In genomic region chr17:7855643-7856080, GRCh38 we compare ENCODE assay signal across 8 cellular contexts. TPM values are rescaled to one million over a fixed set of nuclear protein-coding genes. Genes with fewer than 3 reads are reported as not detected.
DNase-seq lines count a peak whose midpoint lies in the region; ATAC-seq and TF ChIP-seq lines count a peak whose summit lies in the region.

No MANE protein-coding gene starts in this region.

- no peaks in the 10 kb centered on the region; the same call in 1 of the 2 replicates for H3K36me3 ChIP-seq in GM23338 (ENCODE audit: insufficient read depth)
- peaks cover 44% of the 10 kb centered on the region for H3K36me3 ChIP-seq in SK-N-MC (ENCODE audit: insufficient read depth, low read length)

- no peak overlapping the region for H3K27ac ChIP-seq in GM23338 (ENCODE audit: low read depth)
- no peak overlapping the region for H3K27ac ChIP-seq in SK-N-MC
- H3K27ac ChIP-seq in right cardiac atrium (ENCODE audit: low read length) = peak overlapping the region; percentile 80
- peak overlapping the region in 18 of 21 experiments; percentile 5 to 96 (median 86) for H3K27ac ChIP-seq in skin epidermis

- whole genome bisulfite sequencing in right cardiac atrium = 17% methylated on average over 20 of the region's 20 CpGs

- H3K9me3 Mint-ChIP-seq in GM23338 = no peaks in the 10 kb centered on the region; the same call in 2 of the 3 replicates

- no peaks in the 10 kb centered on the region; the same call in 1 of the 3 replicates for H3K36me3 Mint-ChIP-seq in GM23338 (ENCODE audit: low read depth)

- H3K27ac Mint-ChIP-seq in GM23338 = no peak overlapping the region

- DNase-seq in GM23338 (ENCODE audit: low spot score) (no peak), SK-N-MC (ENCODE audit: low read depth, low spot score) (no peak), right cardiac atrium (peak; percentile 52 to 77 (median 77)), 8988T (no peak), NCI-H1436 (lab: John Stamatoyannopoulos, UW) (no peak)

- peaks cover 10% of the 10 kb centered on the region for H4K20me1 ChIP-seq in GM23338 (replicated peaks; ENCODE audit: insufficient read depth)

- no peak overlapping the region for H3K4me3 Mint-ChIP-seq in GM23338

- H3K4me1 Mint-ChIP-seq in GM23338 = peaks cover 33% of the 10 kb centered on the region

- H3K9ac ChIP-seq in SK-N-MC (ENCODE audit: insufficient read length) = no peak overlapping the region

- H3K27me3 ChIP-seq in GM23338 (ENCODE audit: insufficient read depth) (peaks cover 61% of the 10 kb centered on the region), right cardiac atrium (ENCODE audit: control insufficient read depth, insufficient read depth) (no peaks in the 10 kb centered on the region)

- no peak overlapping the region for H2AFZ ChIP-seq in GM23338

- intact Hi-C loops in right cardiac atrium (cut with DNase I) = loop anchor here in 1 of 4 donors (2.0 to 10.0 kb wide), 2 partner anchors 21 to 111 kb away; partner anchors contain the start of gene KDM6B

- H3K9me2 ChIP-seq in GM23338 (ENCODE audit: insufficient read depth) = no peaks in the 10 kb centered on the region

- H3K9me3 ChIP-seq in SK-N-MC (ENCODE audit: low read depth, low read length) = no peaks in the 10 kb centered on the region
- H3K9me3 ChIP-seq in right cardiac atrium (ENCODE audit: control insufficient read depth, low read length) = no peaks in the 10 kb centered on the region

- H3K4me3 ChIP-seq in GM23338 = peak overlapping the region; percentile 55
- H3K4me3 ChIP-seq in SK-N-MC = peak overlapping the region; percentile 81
- peak overlapping the region; percentile 43 for H3K4me3 ChIP-seq in right cardiac atrium (ENCODE audit: low read length)
- peak overlapping the region in 3 of 7 experiments; percentile 44 to 68 (median 64) for H3K4me3 ChIP-seq in skin epidermis

- ATAC-seq in GM23338 = no peak
- no peak for ATAC-seq in right cardiac atrium
- ATAC-seq in HG02870 (IDR thresholded peaks at IDR 0.05; ENCODE audit: unreplicated experiment) = no peak
- ATAC-seq in HG02981 (IDR thresholded peaks at IDR 0.05; ENCODE audit: unreplicated experiment) = no peak

- no peak for TF ChIP-seq CTCF in GM23338 (conservative IDR thresholded peaks at IDR 0.05; ENCODE audit: low read depth in 2 of 2)

- H3K4me2 ChIP-seq in GM23338 = peak overlapping the region; percentile 89

- H3K79me2 ChIP-seq in GM23338 (replicated peaks; ENCODE audit: insufficient read depth) = peaks cover 7% of the 10 kb centered on the region

- peaks cover 24% of the 10 kb centered on the region for H3K27me3 Mint-ChIP-seq in GM23338 (ENCODE audit: insufficient read depth, low read depth, poor library complexity)

- peaks cover 21% of the 10 kb centered on the region; the same call in 1 of the 2 replicates for H3F3A ChIP-seq in GM23338 (replicated peaks; ENCODE audit: low read depth)

- peaks cover 43% of the 10 kb centered on the region for H3K4me1 ChIP-seq in GM23338 (ENCODE audit: insufficient read depth)
- peaks cover 6% of the 10 kb centered on the region for H3K4me1 ChIP-seq in right cardiac atrium (ENCODE audit: control insufficient read depth, insufficient read depth, low read length)

TF ChIP-seq in GM23338, 12 proteins besides CTCF, POLR2A, EP300 and RAD21:
- TF ChIP-seq CREB1 (CRISPR knock-in tag; IDR thresholded peaks at IDR 0.05; ENCODE audit: low read depth) = no peak

RNA-seq across cellular contexts. Expression of gene TMEM88, which starts 0.8 kb away (rescaled TPM):
- total RNA-seq in GM23338 (2014; rRNA removed; shearing (Covaris generic)) = 0.97 TPM in 1 of 2 replicates, not detected in the other
- polyA plus RNA-seq in GM23338 (2016; fragmentation: Nextera tagmentation; extraction: Ambion mirVana) (0.43 and 0.58 TPM in 2 replicates), right cardiac atrium (74.5 TPM)
- 10 to 100 TPM in 3 of 4 donors, 1 to 10 TPM in 1; 9.0 to 24.6 (median 16.3) TPM for total RNA-seq in right cardiac atrium

RNA-seq across cellular contexts. Expression of gene NAA38, which starts 1.7 kb away (rescaled TPM):
- 17.1 and 24.0 TPM in 2 replicates for total RNA-seq in GM23338 (2014; rRNA removed; shearing (Covaris generic))
- polyA plus RNA-seq in GM23338 (2016; fragmentation: Nextera tagmentation; extraction: Ambion mirVana) = 74.8 and 78.5 TPM in 2 replicates
- total RNA-seq in right cardiac atrium = 100 to 1,000 TPM in 1 of 4 donors, 10 to 100 TPM in 3; 59.9 to 103 (median 95.6) TPM
- 160 TPM for polyA plus RNA-seq in right cardiac atrium

RNA-seq across cellular contexts. Expression of gene CYB5D1, which starts 2.1 kb away (rescaled TPM):
- total RNA-seq in GM23338 (2014; rRNA removed; shearing (Covaris generic)) = 5.6 and 8.4 TPM in 2 replicates
- polyA plus RNA-seq in GM23338 (2016; fragmentation: Nextera tagmentation; extraction: Ambion mirVana) (2.7 and 3.5 TPM in 2 replicates), right cardiac atrium (12.1 TPM)
- 10 to 100 TPM; 12.6 to 16.2 (median 15.4) TPM for total RNA-seq in right cardiac atrium

RNA-seq across cellular contexts. Expression of gene KDM6B, which starts 21.6 kb away (rescaled TPM):
- 1.4 and 1.8 TPM in 2 replicates for total RNA-seq in GM23338 (2014; rRNA removed; shearing (Covaris generic))
- 1.1 and 1.4 TPM in 2 replicates for polyA plus RNA-seq in GM23338 (2016; fragmentation: Nextera tagmentation; extraction: Ambion mirVana)
- 10 to 100 TPM; 25.7 to 28.1 (median 27.5) TPM for total RNA-seq in right cardiac atrium
- 18.6 TPM for polyA plus RNA-seq in right cardiac atrium

RNA-seq across cellular contexts. Expression of gene CHD3, which starts 32.9 kb away (rescaled TPM):
- total RNA-seq in GM23338 (2014; rRNA removed; shearing (Covaris generic)) = 9.7 and 12.3 TPM in 2 replicates
- polyA plus RNA-seq in GM23338 (2016; fragmentation: Nextera tagmentation; extraction: Ambion mirVana) (2.9 and 3.0 TPM in 2 replicates), right cardiac atrium (45.3 TPM)
- 10 to 100 TPM; 31.2 to 38.8 (median 35.0) TPM for total RNA-seq in right cardiac atrium

Comparison
In these comparisons a context has a peak if more than half of its experiments do, and no peak if none do; other contexts are left out.
1. DNase-seq: peak in right cardiac atrium (3 of 3); none in GM23338 (single experiment), SK-N-MC (single experiment), 8988T (single experiment) and NCI-H1436 (single experiment).
2. H3K27ac ChIP-seq: peak in right cardiac atrium (single experiment) and skin epidermis (18 of 21); none in GM23338 (single experiment) and SK-N-MC (single experiment).